Comparison of ENCODE assay signal across 18 cellular contexts in the genomic region with DNA sequence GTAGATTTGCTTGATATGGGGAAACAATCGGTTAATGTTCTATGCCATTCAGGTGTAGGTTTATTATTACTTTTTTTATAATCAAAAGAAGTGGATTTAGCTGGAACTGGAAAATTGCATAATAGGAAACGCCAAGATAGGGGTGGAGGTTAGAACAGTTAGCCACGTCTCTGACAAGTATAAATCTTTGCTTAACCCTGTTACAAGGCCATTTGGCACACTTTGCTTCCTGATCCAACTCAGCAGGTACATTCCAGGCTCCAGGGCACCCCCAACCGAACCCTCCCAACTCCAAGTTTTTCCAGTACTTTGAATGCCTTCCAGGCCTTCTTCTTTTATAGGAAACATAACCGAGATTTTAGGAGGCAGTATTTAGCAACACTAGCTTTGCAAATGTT. TPM values are rescaled to one million over a fixed set of nuclear protein-coding genes. Genes with fewer than 3 reads are reported as not detected.
DNase-seq lines count a peak whose midpoint lies in the region; ATAC-seq and TF ChIP-seq lines count a peak whose summit lies in the region.
"Had no signal": no experiment of that assay in that cellular context is flagged by ENCODE, and none has a peak within 500 bp of the region (broad histone marks: within the 10 kb centered on the region; RNA-seq: fewer than 3 reads in every experiment).

No MANE protein-coding gene starts in this region.

- peak overlapping the region; percentile 8; the same call in 1 of the 2 replicates for H2AFZ ChIP-seq in OCI-LY3 (ENCODE audit: low read depth, low read length)

- POLR2A ChIA-PET in activated CD4-positive, alpha-beta memory T cell treated with anti-CD3 and anti-CD28 coated beads for 36 hours (lab: Charles Lee) = interaction anchor here (2.1 kb wide), 1 partner anchor 50 kb away, joined by 5 read pairs; the partner anchor contains the start of gene ACSL4
- POLR2A ChIA-PET in activated CD4-positive, alpha-beta memory T cell treated with anti-CD3 and anti-CD28 coated beads, Interleukin-2, amount 10 ng/mL, durations not matched to agents 7 days and 5 days (lab: Charles Lee) = interaction anchor here (1.1 to 2.0 kb wide), 3 partner anchors 9 to 51 kb away, joined by 4 to 11 read pairs (median 5); partner anchors contain the start of gene ACSL4
- POLR2A ChIA-PET in CD4-positive, alpha-beta memory T cell (lab: Charles Lee; ENCODE audit: partially characterized antibody) = no interaction called here

- intact Hi-C loops in activated CD4-positive, alpha-beta memory T cell treated with anti-CD3 and anti-CD28 coated beads for 36 hours (cut with micrococcal nuclease) = loop anchor here (1.0 to 5.0 kb wide), 3 partner anchors 51 to 71 kb away; partner anchors contain the start of gene ACSL4
- intact Hi-C loops in prostate gland (cut with DNase I) = no loop called here
- intact Hi-C loops in CD4-positive, alpha-beta memory T cell (cut with micrococcal nuclease) = no loop called here

- no peaks in the 10 kb centered on the region for H3K9me3 Mint-ChIP-seq in activated CD4-positive, alpha-beta memory T cell treated with anti-CD3 and anti-CD28 coated beads for 36 hours
- no peaks in the 10 kb centered on the region for H3K9me3 Mint-ChIP-seq in activated CD4-positive, alpha-beta memory T cell treated with anti-CD3 and anti-CD28 coated beads, Interleukin-2, amount 10 ng/mL, durations not matched to agents 7 days and 5 days
- H3K9me3 Mint-ChIP-seq in CD4-positive, alpha-beta memory T cell = no peaks in the 10 kb centered on the region
- H3K9me3 Mint-ChIP-seq: CD4-positive, alpha-beta T cell had no signal

- H3K79me2 ChIP-seq in OCI-LY3 (ENCODE audit: low read length) = no peaks in the 10 kb centered on the region

- no peaks in the 10 kb centered on the region for H3K36me3 Mint-ChIP-seq in activated CD4-positive, alpha-beta memory T cell treated with anti-CD3 and anti-CD28 coated beads for 36 hours
- H3K36me3 Mint-ChIP-seq in activated CD4-positive, alpha-beta memory T cell treated with anti-CD3 and anti-CD28 coated beads, Interleukin-2, amount 10 ng/mL, durations not matched to agents 7 days and 5 days (ENCODE audit: low read depth) = no peaks in the 10 kb centered on the region
- no peaks in the 10 kb centered on the region for H3K36me3 Mint-ChIP-seq in CD4-positive, alpha-beta memory T cell
- H3K36me3 Mint-ChIP-seq: activated naive CD8-positive, alpha-beta T cell treated with anti-CD3 and anti-CD28 coated beads, Interleukin-2, amount 10 ng/mL, durations not matched to agents 7 days and 5 days had no signal

- peaks cover 13% of the 10 kb centered on the region for H3K4me1 Mint-ChIP-seq in activated CD4-positive, alpha-beta memory T cell treated with anti-CD3 and anti-CD28 coated beads for 36 hours (ENCODE audit: low read depth)
- H3K4me1 Mint-ChIP-seq in activated CD4-positive, alpha-beta memory T cell treated with anti-CD3 and anti-CD28 coated beads, Interleukin-2, amount 10 ng/mL, durations not matched to agents 7 days and 5 days = peaks cover 13% of the 10 kb centered on the region
- H3K4me1 Mint-ChIP-seq in CD4-positive, alpha-beta memory T cell = peaks cover 5 to 13% (median 7%) of the 10 kb centered on the region in 4 donors

- DNase-seq in activated CD4-positive, alpha-beta memory T cell treated with anti-CD3 and anti-CD28 coated beads for 36 hours = no peak
- DNase-seq in activated CD4-positive, alpha-beta memory T cell treated with anti-CD3 and anti-CD28 coated beads, Interleukin-2, amount 10 ng/mL, durations not matched to agents 7 days and 5 days = no peak
- peak; percentile 5 for DNase-seq in choroid plexus epithelial cell (ENCODE audit: low read depth)
- DNase-seq in prostate gland (ENCODE audit: low spot score) = peak; percentile 71
- no peak for DNase-seq in NCI-H187 (lab: John Stamatoyannopoulos, UW)
- no peak for DNase-seq in CD4-positive, alpha-beta memory T cell
- DNase-seq: activated naive CD8-positive, alpha-beta T cell treated with anti-CD3 and anti-CD28 coated beads, Interleukin-2, amount 10 ng/mL, durations not matched to agents 7 days and 5 days; CD4-positive, alpha-beta T cell; DND-41; NCI-H2029 treated with DMSO at 0.1 percent for 48 hours; NCI-H748 treated with DMSO at 0.1 percent for 48 hours; sigmoid colon; stimulated activated CD4-positive, alpha-beta T cell treated with anti-CD3 and anti-CD28 coated beads, Interleukin-4, amount 100 ng/mL, for 4 hours had no signal

- H3K9me3 ChIP-seq in OCI-LY3 (ENCODE audit: insufficient read depth, low read length) (no peaks in the 10 kb centered on the region), prostate gland (no peaks in the 10 kb centered on the region)
- no peaks in the 10 kb centered on the region for H3K9me3 ChIP-seq in CD4-positive, alpha-beta memory T cell (ENCODE audit: control insufficient read depth in 1 of 2, low read length in 2 of 2)
- H3K9me3 ChIP-seq: neutrophil, sigmoid colon, upper lobe of left lung had no signal

- H3K4me3 Mint-ChIP-seq in activated CD4-positive, alpha-beta memory T cell treated with anti-CD3 and anti-CD28 coated beads for 36 hours = no peak overlapping the region
- H3K4me3 Mint-ChIP-seq in activated CD4-positive, alpha-beta memory T cell treated with anti-CD3 and anti-CD28 coated beads, Interleukin-2, amount 10 ng/mL, durations not matched to agents 7 days and 5 days = no peak overlapping the region
- no peak overlapping the region for H3K4me3 Mint-ChIP-seq in CD4-positive, alpha-beta memory T cell

- TF ChIP-seq POLR2A in prostate gland (IDR thresholded peaks at IDR 0.05) = no peak

- ATAC-seq in GM21367 (IDR thresholded peaks at IDR 0.05; ENCODE audit: unreplicated experiment) = no peak

- H3K4me3 ChIP-seq in OCI-LY3 (ENCODE audit: low read length) (no peak overlapping the region), choroid plexus epithelial cell (ENCODE audit: low read depth, low read length) (no peak overlapping the region), prostate gland (no peak overlapping the region)
- no peak overlapping the region for H3K4me3 ChIP-seq in CD4-positive, alpha-beta memory T cell (ENCODE audit: low read length in 2 of 2)
- H3K4me3 ChIP-seq: sigmoid colon, upper lobe of left lung had no signal

- TF ChIP-seq CTCF in OCI-LY3 (IDR thresholded peaks at IDR 0.05; ENCODE audit: low read depth, low read length) (no peak), choroid plexus epithelial cell (conservative IDR thresholded peaks at IDR 0.05; ENCODE audit: low read depth, low read length) (no peak), prostate gland (IDR thresholded peaks at IDR 0.05) (no peak)

- CTCF ChIA-PET in activated CD4-positive, alpha-beta memory T cell treated with anti-CD3 and anti-CD28 coated beads for 36 hours (lab: Charles Lee) = interaction anchor here (1.2 to 1.7 kb wide), 2 partner anchors 73 to 298 kb away, joined by 3 to 7 read pairs; no protein-coding TSS in a partner anchor
- CTCF ChIA-PET in activated CD4-positive, alpha-beta memory T cell treated with anti-CD3 and anti-CD28 coated beads, Interleukin-2, amount 10 ng/mL, durations not matched to agents 7 days and 5 days (lab: Charles Lee) = interaction anchor here (1.2 kb wide), 1 partner anchor 70 kb away, joined by 3 read pairs; no protein-coding TSS in a partner anchor
- CTCF ChIA-PET in CD4-positive, alpha-beta memory T cell (lab: Charles Lee; ENCODE audit: partially characterized antibody) = no interaction called here

- H3K36me3 ChIP-seq in OCI-LY3 (replicated peaks; ENCODE audit: low read depth, low read length) (no peaks in the 10 kb centered on the region), prostate gland (no peaks in the 10 kb centered on the region)
- H3K36me3 ChIP-seq in CD4-positive, alpha-beta memory T cell (ENCODE audit: insufficient read depth, low read length) = no peaks in the 10 kb centered on the region
- H3K36me3 ChIP-seq: neutrophil, sigmoid colon, upper lobe of left lung had no signal

- H3K4me1 ChIP-seq in OCI-LY3 (ENCODE audit: low read length) = peaks cover 19% of the 10 kb centered on the region
- H3K4me1 ChIP-seq in prostate gland (replicated peaks) = no peaks in the 10 kb centered on the region
- no peaks in the 10 kb centered on the region for H3K4me1 ChIP-seq in CD4-positive, alpha-beta memory T cell (ENCODE audit: insufficient read depth, low read length)
- H3K4me1 ChIP-seq: sigmoid colon, upper lobe of left lung had no signal

- H3K27me3 ChIP-seq in OCI-LY3 (ENCODE audit: low read depth, low read length) (no peaks in the 10 kb centered on the region), prostate gland (replicated peaks; ENCODE audit: insufficient read depth) (no peaks in the 10 kb centered on the region)
- no peaks in the 10 kb centered on the region for H3K27me3 ChIP-seq in CD4-positive, alpha-beta memory T cell (ENCODE audit: insufficient read depth, low read length)
- H3K27me3 ChIP-seq: neutrophil, sigmoid colon, upper lobe of left lung had no signal

- no peaks in the 10 kb centered on the region for H4K20me1 ChIP-seq in OCI-LY3 (ENCODE audit: insufficient read depth, low read length)

- no peaks in the 10 kb centered on the region for H3K27me3 Mint-ChIP-seq in activated CD4-positive, alpha-beta memory T cell treated with anti-CD3 and anti-CD28 coated beads for 36 hours
- H3K27me3 Mint-ChIP-seq in activated CD4-positive, alpha-beta memory T cell treated with anti-CD3 and anti-CD28 coated beads, Interleukin-2, amount 10 ng/mL, durations not matched to agents 7 days and 5 days = no peaks in the 10 kb centered on the region
- H3K27me3 Mint-ChIP-seq in CD4-positive, alpha-beta memory T cell = no peaks in the 10 kb centered on the region
- H3K27me3 Mint-ChIP-seq: activated naive CD8-positive, alpha-beta T cell treated with anti-CD3 and anti-CD28 coated beads, Interleukin-2, amount 10 ng/mL, durations not matched to agents 7 days and 5 days; CD4-positive, alpha-beta T cell had no signal

- no peak overlapping the region for H3K9ac ChIP-seq in OCI-LY3 (ENCODE audit: low read length)

- H3K27ac ChIP-seq in OCI-LY3 (ENCODE audit: low read length) (no peak overlapping the region; the same call in 1 of the 2 replicates), prostate gland (no peak overlapping the region)
- H3K27ac ChIP-seq in CD4-positive, alpha-beta memory T cell (ENCODE audit: low read depth, low read length) = no peak overlapping the region
- H3K27ac ChIP-seq: neutrophil, RWPE1, sigmoid colon had no signal

- peak overlapping the region; percentile 55 for H3K4me2 ChIP-seq in OCI-LY3 (ENCODE audit: low read length)

- peak overlapping the region; percentile 69 for H3K27ac Mint-ChIP-seq in activated CD4-positive, alpha-beta memory T cell treated with anti-CD3 and anti-CD28 coated beads for 36 hours
- no peak overlapping the region for H3K27ac Mint-ChIP-seq in activated CD4-positive, alpha-beta memory T cell treated with anti-CD3 and anti-CD28 coated beads, Interleukin-2, amount 10 ng/mL, durations not matched to agents 7 days and 5 days
- H3K27ac Mint-ChIP-seq in CD4-positive, alpha-beta memory T cell = no peak overlapping the region
- H3K27ac Mint-ChIP-seq: CD4-positive, alpha-beta T cell had no signal

- 16% methylated on average over 5 of the region's 5 CpGs for WGBS in prostate gland

RNA-seq across cellular contexts. Expression of gene ACSL4, which starts 50.7 kb away (rescaled TPM):
- total RNA-seq in activated CD4-positive, alpha-beta memory T cell treated with anti-CD3 and anti-CD28 coated beads for 36 hours = 10 to 100 TPM; 63.2 to 63.3 TPM
- 10 to 100 TPM; 62.1 to 64.9 TPM for total RNA-seq in activated CD4-positive, alpha-beta memory T cell treated with anti-CD3 and anti-CD28 coated beads, Interleukin-2, amount 10 ng/mL, durations not matched to agents 7 days and 5 days
- total RNA-seq in prostate gland = 100 to 1,000 TPM in 1 of 2 donors, 10 to 100 TPM in 1; 22.9 to 118 TPM
- 10 to 100 TPM; 21.4 to 24.3 TPM for total RNA-seq in CD4-positive, alpha-beta memory T cell
- 1 to 10 TPM; 8.0 to 9.6 TPM for polyA plus RNA-seq in CD4-positive, alpha-beta memory T cell

Comparison
In these comparisons a context has a peak if more than half of its experiments do, and no peak if none do; other contexts are left out.
1. DNase-seq: peak in choroid plexus epithelial cell (single experiment) and prostate gland (single experiment); none in activated CD4-positive, alpha-beta memory T cell treated with anti-CD3 and anti-CD28 coated beads for 36 hours (single experiment), activated CD4-positive, alpha-beta memory T cell treated with anti-CD3 and anti-CD28 coated beads, Interleukin-2, amount 10 ng/mL, durations not matched to agents 7 days and 5 days (single experiment), NCI-H187 (0 of 2) and CD4-positive, alpha-beta memory T cell (0 of 5).